ENCODE assay signal across 10 cellular contexts in genomic region chr19:47132522-47132852, GRCh38. TPM values are rescaled to one million over a fixed set of nuclear protein-coding genes. Genes with fewer than 3 reads are reported as not detected.
A peak's percentile ranks its signal among the peaks of the same experiment; 100 is the strongest.
DNase-seq lines count a peak whose midpoint lies in the region; ATAC-seq and TF ChIP-seq lines count a peak whose summit lies in the region.
"Had no signal": no experiment of that assay in that cellular context is flagged by ENCODE, and none has a peak within 500 bp of the region (broad histone marks: within the 10 kb centered on the region; RNA-seq: fewer than 3 reads in every experiment).

No MANE protein-coding gene starts in this region.

- no peak for TF ChIP-seq CTCF in CD8-positive, alpha-beta T cell (IDR thresholded peaks at IDR 0.05)

- H3K4me1 Mint-ChIP-seq in CD8-positive, alpha-beta T cell (ENCODE audit: low read depth), result peaks cover 49% of the 10 kb centered on the region
- H3K4me1 Mint-ChIP-seq in activated naive CD8-positive, alpha-beta T cell treated with anti-CD3 and anti-CD28 coated beads for 36 hours, result peaks cover 49% of the 10 kb centered on the region
- peaks cover 35 to 68% (median 65%) of the 10 kb centered on the region in 4 donors for H3K4me1 Mint-ChIP-seq in naive thymus-derived CD8-positive, alpha-beta T cell

- no peak overlapping the region for H3K27ac Mint-ChIP-seq in CD8-positive, alpha-beta T cell
- H3K27ac Mint-ChIP-seq in activated naive CD8-positive, alpha-beta T cell treated with anti-CD3 and anti-CD28 coated beads for 36 hours, result no peak overlapping the region
- peak overlapping the region in 4 of 10 donors; percentile 22 to 92 (median 50) for H3K27ac Mint-ChIP-seq in naive thymus-derived CD8-positive, alpha-beta T cell

- POLR2A ChIA-PET in CD8-positive, alpha-beta T cell (lab: Charles Lee), result interaction anchor here (0.6 to 1.4 kb wide), 2 partner anchors 27 to 364 kb away, joined by 3 read pairs; no protein-coding TSS in a partner anchor
- POLR2A ChIA-PET in naive thymus-derived CD8-positive, alpha-beta T cell (lab: Charles Lee), result interaction anchor here (0.6 to 4.9 kb wide), 8 partner anchors 14 to 471 kb away, joined by 3 to 34 read pairs (median 4); partner anchors contain the start of genes DACT3 and ZC3H4

- H3K36me3 Mint-ChIP-seq in CD8-positive, alpha-beta T cell, result peaks cover 28% of the 10 kb centered on the region
- peaks cover 54% of the 10 kb centered on the region for H3K36me3 Mint-ChIP-seq in activated naive CD8-positive, alpha-beta T cell treated with anti-CD3 and anti-CD28 coated beads for 36 hours
- peaks cover 0 to 35% (median 7%) of the 10 kb centered on the region in 3 donors for H3K36me3 Mint-ChIP-seq in naive thymus-derived CD8-positive, alpha-beta T cell

- no peak overlapping the region for H3K27ac ChIP-seq in CD8-positive, alpha-beta T cell (ENCODE audit: low read depth, low read length)
- H3K27ac ChIP-seq in HUES64 (ENCODE audit: low read depth, low read length) (no peak overlapping the region), right cardiac atrium (ENCODE audit: low read length) (no peak overlapping the region)

- H3K9me3 Mint-ChIP-seq in CD8-positive, alpha-beta T cell, result no peaks in the 10 kb centered on the region
- peaks cover 7% of the 10 kb centered on the region for H3K9me3 Mint-ChIP-seq in activated naive CD8-positive, alpha-beta T cell treated with anti-CD3 and anti-CD28 coated beads for 36 hours
- peaks cover 0 to 2% (median 0%) of the 10 kb centered on the region in 9 donors for H3K9me3 Mint-ChIP-seq in naive thymus-derived CD8-positive, alpha-beta T cell

- DNase-seq in CD8-positive, alpha-beta T cell, result no peak
- DNase-seq in activated naive CD8-positive, alpha-beta T cell treated with anti-CD3 and anti-CD28 coated beads for 36 hours, result no peak
- DNase-seq in naive thymus-derived CD8-positive, alpha-beta T cell, result no peak
- no peak for DNase-seq in amygdala (lab: John Stamatoyannopoulos, UW)
- DNase-seq in mesenteric fat pad (ENCODE audit: low spot score), result no peak
- no peak for DNase-seq in right cardiac atrium
- DNase-seq: NCI-H774 had no signal

- CTCF ChIA-PET in CD8-positive, alpha-beta T cell (lab: Charles Lee), result interaction anchor here (0.7 to 6.6 kb wide), 8 partner anchors 9 to 113 kb away, joined by 3 to 76 read pairs (median 9); no protein-coding TSS in a partner anchor

- peak overlapping the region; percentile 99 for H3K4me3 Mint-ChIP-seq in CD8-positive, alpha-beta T cell
- peak overlapping the region; percentile 99 for H3K4me3 Mint-ChIP-seq in activated naive CD8-positive, alpha-beta T cell treated with anti-CD3 and anti-CD28 coated beads for 36 hours
- H3K4me3 Mint-ChIP-seq in naive thymus-derived CD8-positive, alpha-beta T cell, result peak overlapping the region; percentile 97 to 100 (median 99)

- H3K4me3 ChIP-seq in CD8-positive, alpha-beta T cell (ENCODE audit: low read depth, low read length), result no peak overlapping the region
- H3K4me3 ChIP-seq in HUES64 (ENCODE audit: low read length), result peak overlapping the region; percentile 94
- no peak overlapping the region for H3K4me3 ChIP-seq in right cardiac atrium (ENCODE audit: low read length)

- H3K9me3 ChIP-seq in CD8-positive, alpha-beta T cell (ENCODE audit: low read length), result no peaks in the 10 kb centered on the region
- H3K9me3 ChIP-seq in HUES64 (ENCODE audit: insufficient read depth, low read depth, low read length), result no peaks in the 10 kb centered on the region
- no peaks in the 10 kb centered on the region for H3K9me3 ChIP-seq in right cardiac atrium (ENCODE audit: control insufficient read depth, low read length)

- H3K4me1 ChIP-seq in CD8-positive, alpha-beta T cell (ENCODE audit: insufficient read depth, low read length), result peaks cover 37% of the 10 kb centered on the region
- H3K4me1 ChIP-seq in HUES64 (ENCODE audit: insufficient read depth, low read length) (peaks cover 11% of the 10 kb centered on the region; the same call in 1 of the 2 replicates), right cardiac atrium (ENCODE audit: control insufficient read depth, insufficient read depth, low read length) (peaks cover 4% of the 10 kb centered on the region)

- no peak for ATAC-seq in CD8-positive, alpha-beta T cell
- no peak for ATAC-seq in naive thymus-derived CD8-positive, alpha-beta T cell
- ATAC-seq in GM21423 (IDR thresholded peaks at IDR 0.05; ENCODE audit: unreplicated experiment), result no peak
- no peak for ATAC-seq in right cardiac atrium

- no peak overlapping the region for H3K9ac ChIP-seq in HUES64 (ENCODE audit: low read depth, low read length)

- no peaks in the 10 kb centered on the region for H3K27me3 Mint-ChIP-seq in CD8-positive, alpha-beta T cell (ENCODE audit: low read depth)
- peaks cover 8% of the 10 kb centered on the region for H3K27me3 Mint-ChIP-seq in activated naive CD8-positive, alpha-beta T cell treated with anti-CD3 and anti-CD28 coated beads for 36 hours
- H3K27me3 Mint-ChIP-seq in naive thymus-derived CD8-positive, alpha-beta T cell, result peaks cover 0 to 4% (median 0%) of the 10 kb centered on the region in 5 donors

- H3K36me3 ChIP-seq in CD8-positive, alpha-beta T cell (ENCODE audit: insufficient read depth, low read length), result no peaks in the 10 kb centered on the region
- peaks cover 26% of the 10 kb centered on the region for H3K36me3 ChIP-seq in HUES64 (ENCODE audit: insufficient read depth, low read length)
- H3K36me3 ChIP-seq: cardiac muscle cell had no signal

- 75% methylated on average over 1 of the region's 1 CpG for WGBS in HUES64
- WGBS in right cardiac atrium, result 98% methylated on average over 1 of the region's 1 CpG

- no peaks in the 10 kb centered on the region for H3K27me3 ChIP-seq in CD8-positive, alpha-beta T cell (ENCODE audit: insufficient read depth, low read length)
- H3K27me3 ChIP-seq in HUES64 (ENCODE audit: insufficient read depth, low read length) (no peaks in the 10 kb centered on the region), right cardiac atrium (ENCODE audit: control insufficient read depth, insufficient read depth) (no peaks in the 10 kb centered on the region)
- H3K27me3 ChIP-seq: cardiac muscle cell had no signal

- intact Hi-C loops in CD8-positive, alpha-beta T cell (cut with DNase I, micrococcal nuclease), result no loop called here
- intact Hi-C loops in right cardiac atrium (cut with DNase I), result no loop called here

RNA-seq across cellular contexts. Expression of gene SAE1, which starts 1.9 kb away (rescaled TPM):
- total RNA-seq in CD8-positive, alpha-beta T cell, result 10 to 100 TPM; 22.4 TPM
- 192 TPM for polyA plus RNA-seq in HUES64 (2013, experiment 1 of 2)
- 205 TPM for polyA plus RNA-seq in HUES64 (2013, experiment 2 of 2)
- total RNA-seq in activated naive CD8-positive, alpha-beta T cell treated with anti-CD3 and anti-CD28 coated beads for 36 hours, result 100 to 1,000 TPM; 141 to 149 TPM
- 10 to 100 TPM; 44.5 to 45.6 TPM for total RNA-seq in naive thymus-derived CD8-positive, alpha-beta T cell
- polyA plus RNA-seq in naive thymus-derived CD8-positive, alpha-beta T cell, result 100 to 1,000 TPM; 158 to 174 (median 159) TPM
- total RNA-seq in mesenteric fat pad, result 59.3 TPM
- 10 to 100 TPM; 49.1 to 57.0 (median 53.5) TPM for total RNA-seq in right cardiac atrium
- 34.0 TPM for polyA plus RNA-seq in right cardiac atrium

RNA-seq across cellular contexts. Expression of gene ZC3H4, which starts 18.9 kb away (rescaled TPM):
- total RNA-seq in CD8-positive, alpha-beta T cell, result 10 to 100 TPM; 30.0 to 33.0 TPM
- polyA plus RNA-seq in HUES64 (2013, experiment 1 of 2), result 25.7 TPM
- polyA plus RNA-seq in HUES64 (2013, experiment 2 of 2), result 27.1 TPM
- total RNA-seq in activated naive CD8-positive, alpha-beta T cell treated with anti-CD3 and anti-CD28 coated beads for 36 hours, result 100 to 1,000 TPM; 103 to 110 TPM
- total RNA-seq in naive thymus-derived CD8-positive, alpha-beta T cell, result 10 to 100 TPM; 73.4 to 76.3 TPM
- polyA plus RNA-seq in naive thymus-derived CD8-positive, alpha-beta T cell, result 1 to 10 TPM in 2 of 3 donors, under 1 TPM in 1; 0.86 to 2.4 (median 2.0) TPM
- total RNA-seq in mesenteric fat pad, result 30.2 TPM
- 10 to 100 TPM; 25.6 to 27.7 (median 26.8) TPM for total RNA-seq in right cardiac atrium
- polyA plus RNA-seq in right cardiac atrium, result 12.4 TPM
